ENCODE assay signal across 10 cellular contexts in genomic region chr12:124509676-124510300, GRCh38. TPM values are rescaled to one million over a fixed set of nuclear protein-coding genes. Genes with fewer than 3 reads are reported as not detected.
A peak's percentile ranks its signal among the peaks of the same experiment; 100 is the strongest.
DNase-seq lines count a peak whose midpoint lies in the region; ATAC-seq and TF ChIP-seq lines count a peak whose summit lies in the region.
"Had no signal": no experiment of that assay in that cellular context is flagged by ENCODE, and none has a peak within 500 bp of the region (broad histone marks: within the 10 kb centered on the region; RNA-seq: fewer than 3 reads in every experiment).

No MANE protein-coding gene starts in this region.

- H3K79me1 ChIP-seq in neuronal stem cell (ENCODE audit: low read depth, low read length), result peaks cover 27% of the 10 kb centered on the region

- H2AFZ ChIP-seq in PC-9 (no peak overlapping the region), fibroblast of lung (ENCODE audit: low read length) (no peak overlapping the region), neuronal stem cell (ENCODE audit: low read length) (no peak overlapping the region)

- H3K9me3 ChIP-seq in PC-9 (ENCODE audit: insufficient read depth, low read depth) (no peaks in the 10 kb centered on the region), fibroblast of lung (ENCODE audit: control insufficient read depth, insufficient read depth, low read depth, low read length) (no peaks in the 10 kb centered on the region), neuronal stem cell (replicated peaks in 1 of 2; ENCODE audit: control insufficient read depth in 2 of 2, insufficient read depth in 1 of 2, low read depth in 1 of 2, low read length in 2 of 2) (no peaks in the 10 kb centered on the region)
- H3K9me3 ChIP-seq: SJSA1 had no signal

- H2BK12ac ChIP-seq in neuronal stem cell (ENCODE audit: low read length), result no peak overlapping the region

- peak; percentile 54 for DNase-seq in BJ (ENCODE audit: low read depth)
- DNase-seq in PC-9, result peak; percentile 84 to 88
- DNase-seq in fibroblast of lung (ENCODE audit: low read depth in 2 of 2), result peak; percentile 41 to 93
- no peak for DNase-seq in neuronal stem cell (ENCODE audit: low spot score)
- DNase-seq in stimulated activated CD4-positive, alpha-beta T cell treated with anti-CD3 and anti-CD28 coated beads, Interleukin-4, amount 100 ng/mL, for 1 hour, result no peak
- DNase-seq in NCI-H1436 (lab: John Stamatoyannopoulos, UW), result no peak
- DNase-seq in activated CD4-positive, alpha-beta memory T cell treated with anti-CD3 and anti-CD28 coated beads, Interleukin-2, amount 10 ng/mL, durations not matched to agents 7 days and 5 days, result no peak

- 0 out of 2 replicates have a peak, but pooled peaks cover 1% of the 10 kb centered on the region for H3K36me3 ChIP-seq in BJ (ENCODE audit: control insufficient read depth, insufficient read depth, low read length)
- 0 out of 2 replicates have a peak, but pooled peaks cover 5% of the 10 kb centered on the region for H3K36me3 ChIP-seq in PC-9 (ENCODE audit: low read depth)
- H3K36me3 ChIP-seq in fibroblast of lung (ENCODE audit: control insufficient read depth, insufficient read depth, low read length), result no peaks in the 10 kb centered on the region
- H3K36me3 ChIP-seq in neuronal stem cell (replicated peaks in 1 of 2; ENCODE audit: control insufficient read depth in 2 of 2, insufficient read depth in 2 of 2, low read length in 2 of 2), result no peaks in the 10 kb centered on the region

- H3F3A ChIP-seq in PC-9 (ENCODE audit: insufficient read depth, low read depth), result peaks cover 60% of the 10 kb centered on the region

- H3K4me3 ChIP-seq in BJ (ENCODE audit: low read depth, low read length), result no peak overlapping the region
- no peak overlapping the region for H3K4me3 ChIP-seq in PC-9
- no peak overlapping the region for H3K4me3 ChIP-seq in fibroblast of lung (replicated peaks in 1 of 4; ENCODE audit: control extremely low read depth in 1 of 4, insufficient read depth in 1 of 4, low read depth in 3 of 4, low read length in 4 of 4)
- no peak overlapping the region for H3K4me3 ChIP-seq in neuronal stem cell (ENCODE audit: low read length in 2 of 2)
- H3K4me3 ChIP-seq: SJSA1 had no signal

- H3K9me2 ChIP-seq in PC-9 (ENCODE audit: insufficient read depth), result no peaks in the 10 kb centered on the region

- POLR2A ChIA-PET in BJ (lab: Charles Lee) (interaction anchor here (0.5 to 1.5 kb wide), 2 partner anchors 9 to 200 kb away, joined by 3 to 10 read pairs; no protein-coding TSS in a partner anchor), PC-9 (lab: Charles Lee; ENCODE audit: unreplicated experiment) (interaction anchor here (0.7 kb wide), 2 partner anchors 88 to 226 kb away, joined by 3 to 4 read pairs; no protein-coding TSS in a partner anchor)
- POLR2A ChIA-PET in activated CD4-positive, alpha-beta memory T cell treated with anti-CD3 and anti-CD28 coated beads, Interleukin-2, amount 10 ng/mL, durations not matched to agents 7 days and 5 days (lab: Charles Lee), result no interaction called here

- intact Hi-C loops in PC-9 (cut with micrococcal nuclease; ENCODE audit: unreplicated experiment), result loop anchor here (2.0 to 10.0 kb wide), 7 partner anchors 57 to 535 kb away; partner anchors contain the start of genes CCDC92, UBC and ZNF664

- H3K27me3 ChIP-seq in BJ (ENCODE audit: control insufficient read depth, insufficient read depth, low read length) (no peaks in the 10 kb centered on the region), PC-9 (ENCODE audit: insufficient read depth, low read depth) (no peaks in the 10 kb centered on the region), fibroblast of lung (ENCODE audit: control insufficient read depth, insufficient read depth, low read length) (no peaks in the 10 kb centered on the region), neuronal stem cell (ENCODE audit: control insufficient read depth in 3 of 3, insufficient read depth in 3 of 3, low read depth in 1 of 3, low read length in 3 of 3) (no peaks in the 10 kb centered on the region)
- H3K27me3 ChIP-seq: SJSA1 had no signal

- no CpG with 5 or more reads among the region's 16 CpGs for WGBS in neuronal stem cell (ENCODE audit: extremely low coverage in 2 of 2, insufficient read length in 2 of 2, insufficient replicate concordance in 1 of 2), 2 donors

- H4K8ac ChIP-seq in neuronal stem cell (ENCODE audit: low read depth, low read length), result no peak overlapping the region

- no peaks in the 10 kb centered on the region for H3K9me3 Mint-ChIP-seq in activated CD4-positive, alpha-beta memory T cell treated with anti-CD3 and anti-CD28 coated beads, Interleukin-2, amount 10 ng/mL, durations not matched to agents 7 days and 5 days
- H3K9me3 Mint-ChIP-seq: memory B cell had no signal

- H3K4me1 ChIP-seq in PC-9 (replicated peaks; ENCODE audit: insufficient read depth) (peaks cover 63% of the 10 kb centered on the region), fibroblast of lung (ENCODE audit: control insufficient read depth, extremely low read depth, insufficient read depth, low read length) (peaks cover 40% of the 10 kb centered on the region), neuronal stem cell (ENCODE audit: control insufficient read depth in 2 of 2, insufficient read depth in 1 of 2, low read depth in 1 of 2, low read length in 2 of 2) (peaks cover 36 to 57% of the 10 kb centered on the region in 2 donors)

- H3K27ac ChIP-seq in PC-9 (peak overlapping the region; percentile 66), fibroblast of lung (ENCODE audit: insufficient read depth, low read length) (peak overlapping the region; percentile 78), neuronal stem cell (replicated peaks; ENCODE audit: low read length) (peak overlapping the region; percentile 71)
- H3K27ac ChIP-seq: SJSA1 had no signal

- H4K20me1 ChIP-seq in PC-9 (ENCODE audit: insufficient read depth) (peaks cover 59% of the 10 kb centered on the region), fibroblast of lung (ENCODE audit: control insufficient read depth, extremely low read depth, insufficient read depth, low read length) (no peaks in the 10 kb centered on the region)

- TF ChIP-seq CTCF in BJ (IDR thresholded peaks at IDR 0.05; ENCODE audit: insufficient read depth, low read depth, low read length) (no peak), PC-9 (conservative IDR thresholded peaks at IDR 0.05) (no peak), fibroblast of lung (conservative IDR thresholded peaks at IDR 0.05 in 1 of 2, IDR thresholded peaks at IDR 0.05 in 1 of 2; ENCODE audit: low read depth in 1 of 2, low read length in 2 of 2) (no peak)

- peak overlapping the region; percentile 72 for H3K14ac ChIP-seq in neuronal stem cell (ENCODE audit: low read length)

- no peak overlapping the region for H3K27ac Mint-ChIP-seq in activated CD4-positive, alpha-beta memory T cell treated with anti-CD3 and anti-CD28 coated beads, Interleukin-2, amount 10 ng/mL, durations not matched to agents 7 days and 5 days
- H3K27ac Mint-ChIP-seq: memory B cell had no signal

- no peak for ATAC-seq in GM18520 (IDR thresholded peaks at IDR 0.05; ENCODE audit: unreplicated experiment)

- H2BK120ac ChIP-seq in neuronal stem cell (ENCODE audit: low read depth, low read length), result peak overlapping the region; percentile 12

- peak overlapping the region; percentile 65 for H3K4me2 ChIP-seq in PC-9
- no peak overlapping the region for H3K4me2 ChIP-seq in fibroblast of lung (ENCODE audit: extremely low read depth, insufficient read depth, low read length)
- H3K4me2 ChIP-seq in neuronal stem cell (ENCODE audit: insufficient read depth, low read length, poor library complexity, severe bottlenecking), result no peak overlapping the region

- H3K23ac ChIP-seq in neuronal stem cell (ENCODE audit: low read depth, low read length, poor library complexity), result peak overlapping the region; percentile 65

- peak overlapping the region; percentile 88 for H2BK5ac ChIP-seq in neuronal stem cell (ENCODE audit: low read length)

- no peak overlapping the region for H3K9ac ChIP-seq in fibroblast of lung (ENCODE audit: insufficient read depth, low read length)
- peak overlapping the region; percentile 75 for H3K9ac ChIP-seq in neuronal stem cell (ENCODE audit: low read depth, low read length, poor library complexity)

- BruUV-seq in PC-9 (replicated peaks; lab: Mats Ljungman, UMichigan), result no TSS peak

- H3K4me3 Mint-ChIP-seq in activated CD4-positive, alpha-beta memory T cell treated with anti-CD3 and anti-CD28 coated beads, Interleukin-2, amount 10 ng/mL, durations not matched to agents 7 days and 5 days, result no peak overlapping the region
- H3K4me3 Mint-ChIP-seq: memory B cell had no signal

- H3K18ac ChIP-seq in neuronal stem cell (ENCODE audit: low read length), result peak overlapping the region; percentile 94

- no peak overlapping the region for H4K91ac ChIP-seq in neuronal stem cell (ENCODE audit: low read depth, low read length, poor library complexity)

- peak overlapping the region; percentile 6 for H3K4ac ChIP-seq in neuronal stem cell (ENCODE audit: low read length)

- H3K79me2 ChIP-seq in PC-9 (ENCODE audit: low read depth) (peaks cover 90% of the 10 kb centered on the region), fibroblast of lung (ENCODE audit: control insufficient read depth, insufficient read depth, low read length) (peaks cover 27% of the 10 kb centered on the region)

- CTCF ChIA-PET in BJ (lab: Yijun Ruan, JAX), result interaction anchor here (0.8 to 1.4 kb wide), 4 partner anchors 9 to 57 kb away, joined by 3 to 4 read pairs (median 3); no protein-coding TSS in a partner anchor
- CTCF ChIA-PET in PC-9 (lab: Charles Lee), result interaction anchor here (0.6 to 0.7 kb wide), 2 partner anchors 121 to 122 kb away, joined by 3 to 4 read pairs; no protein-coding TSS in a partner anchor
- CTCF ChIA-PET in activated CD4-positive, alpha-beta memory T cell treated with anti-CD3 and anti-CD28 coated beads, Interleukin-2, amount 10 ng/mL, durations not matched to agents 7 days and 5 days (lab: Charles Lee), result no interaction called here

- H2AK5ac ChIP-seq in neuronal stem cell (ENCODE audit: low read depth, low read length), result peak overlapping the region; percentile 98

- H3K4me1 Mint-ChIP-seq in activated CD4-positive, alpha-beta memory T cell treated with anti-CD3 and anti-CD28 coated beads, Interleukin-2, amount 10 ng/mL, durations not matched to agents 7 days and 5 days, result no peaks in the 10 kb centered on the region

- no peaks in the 10 kb centered on the region for H3K27me3 Mint-ChIP-seq in activated CD4-positive, alpha-beta memory T cell treated with anti-CD3 and anti-CD28 coated beads, Interleukin-2, amount 10 ng/mL, durations not matched to agents 7 days and 5 days
- H3K27me3 Mint-ChIP-seq: memory B cell had no signal

- H3K36me3 Mint-ChIP-seq in activated CD4-positive, alpha-beta memory T cell treated with anti-CD3 and anti-CD28 coated beads, Interleukin-2, amount 10 ng/mL, durations not matched to agents 7 days and 5 days (ENCODE audit: low read depth), result no peaks in the 10 kb centered on the region

- peak overlapping the region; percentile 90 for H2BK15ac ChIP-seq in neuronal stem cell (ENCODE audit: low read length)

RNA-seq across cellular contexts. Expression of gene NCOR2, which starts 57.6 kb away (rescaled TPM):
- polyA plus RNA-seq in BJ (2011; rRNA removed) (7.5 and 8.3 TPM in 2 replicates), fibroblast of lung (6.1 and 7.2 TPM in 2 replicates)
- 24.9 and 29.3 TPM in 2 replicates for polyA minus RNA-seq in BJ (2011; rRNA and poly(A)+ RNA removed)
- total RNA-seq in PC-9 (2021) (319 and 368 TPM in 2 replicates), fibroblast of lung (13.1 and 17.2 TPM in 2 replicates)
- polyA plus RNA-seq in fibroblast of lung (2012), result 49.7 and 79.6 TPM in 2 replicates
- 29.1 and 47.4 TPM in 2 replicates for polyA minus RNA-seq in fibroblast of lung (ENCODE audit: low replicate concordance)
- polyA plus RNA-seq in neuronal stem cell (2013, experiment 1 of 2), result 80.7 TPM
- polyA plus RNA-seq in neuronal stem cell (2013, experiment 2 of 2), result 80.2 TPM
- total RNA-seq in activated CD4-positive, alpha-beta memory T cell treated with anti-CD3 and anti-CD28 coated beads, Interleukin-2, amount 10 ng/mL, durations not matched to agents 7 days and 5 days, result 10 to 100 TPM; 88.9 to 90.8 TPM

Comparison
In these comparisons a context has a peak if more than half of its experiments do, and no peak if none do; other contexts are left out.
1. DNase-seq: peak in BJ (single experiment), PC-9 (2 of 2) and fibroblast of lung (2 of 2); none in neuronal stem cell (single experiment), stimulated activated CD4-positive, alpha-beta T cell treated with anti-CD3 and anti-CD28 coated beads, Interleukin-4, amount 100 ng/mL, for 1 hour (single experiment), NCI-H1436 (single experiment) and activated CD4-positive, alpha-beta memory T cell treated with anti-CD3 and anti-CD28 coated beads, Interleukin-2, amount 10 ng/mL, durations not matched to agents 7 days and 5 days (single experiment).
2. Peak in every context shown above with its lines, with median percentiles within 50 percentile points of each other: H3K27ac ChIP-seq.